Comparison of ENCODE assay signal across 19 cellular contexts in the genomic region with DNA sequence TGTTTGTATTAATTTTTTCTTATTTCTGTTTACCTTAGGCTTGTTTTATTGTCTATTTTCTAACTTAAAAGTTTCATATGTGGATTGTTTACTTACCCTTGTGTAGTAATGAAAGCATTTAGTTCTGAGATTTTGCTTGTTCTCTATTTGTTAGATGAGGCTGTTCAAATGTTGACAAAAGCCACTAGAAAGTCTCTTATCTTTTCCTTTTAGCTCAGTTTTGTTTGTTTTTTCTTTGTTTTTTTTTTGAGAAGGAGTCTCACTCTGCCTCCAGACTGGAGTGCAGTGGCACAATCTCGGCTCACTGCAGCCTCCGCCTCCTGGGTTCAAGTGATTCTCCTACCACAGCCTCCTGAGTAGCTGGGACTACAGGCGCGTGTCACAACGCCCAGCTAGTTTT. TPM values are rescaled to one million over a fixed set of nuclear protein-coding genes. Genes with fewer than 3 reads are reported as not detected.
DNase-seq lines count a peak whose midpoint lies in the region; ATAC-seq, FAIRE-seq and TF ChIP-seq lines count a peak whose summit lies in the region.
"Had no signal": no experiment of that assay in that cellular context is flagged by ENCODE, and none has a peak within 500 bp of the region (broad histone marks: within the 10 kb centered on the region; RNA-seq: fewer than 3 reads in every experiment).

No MANE protein-coding gene starts in this region.

- no peak overlapping the region for H3K27ac Mint-ChIP-seq in activated CD8-positive, alpha-beta memory T cell treated with anti-CD3 and anti-CD28 coated beads, Interleukin-2, amount 10 ng/mL, durations not matched to agents 7 days and 5 days
- H3K27ac Mint-ChIP-seq: CD4-positive, alpha-beta T cell had no signal

- intact Hi-C loops in HepG2 (cut with micrococcal nuclease; ENCODE audit: unreplicated experiment) (no loop called here), cardiac septum (cut with DNase I) (no loop called here), left ventricle myocardium superior (cut with micrococcal nuclease) (no loop called here)

- peak overlapping the region; percentile 64 for H3K27ac ChIP-seq in C4-2B
- no peak overlapping the region for H3K27ac ChIP-seq in HEK293 (ENCODE audit: extremely low read depth, low read depth, low read length)
- peak overlapping the region; percentile 63 for H3K27ac ChIP-seq in VCaP
- no peak overlapping the region for H3K27ac ChIP-seq in HepG2 (ENCODE audit: extremely low read length, insufficient read depth, low read length)
- H3K27ac ChIP-seq: BLaER1 treated with 17β-estradiol and CSF1 and Interleukin-3, amounts not matched to agents 10 nM and 100 nM had no signal

- no peak overlapping the region for H3K4me2 ChIP-seq in HepG2 (ENCODE audit: low read depth, low read length)
- H3K4me2 ChIP-seq: BLaER1 treated with 17β-estradiol and CSF1 and Interleukin-3, amounts not matched to agents 10 nM and 100 nM had no signal

- no peaks in the 10 kb centered on the region for H3K9me3 Mint-ChIP-seq in activated CD8-positive, alpha-beta memory T cell treated with anti-CD3 and anti-CD28 coated beads, Interleukin-2, amount 10 ng/mL, durations not matched to agents 7 days and 5 days (ENCODE audit: low read depth)
- H3K9me3 Mint-ChIP-seq: CD4-positive, alpha-beta T cell; H9 had no signal

- no peaks in the 10 kb centered on the region for H3K4me1 Mint-ChIP-seq in activated CD8-positive, alpha-beta memory T cell treated with anti-CD3 and anti-CD28 coated beads, Interleukin-2, amount 10 ng/mL, durations not matched to agents 7 days and 5 days
- H3K4me1 Mint-ChIP-seq: H9 had no signal

- peak in 1 of 2 experiments; percentile 49; a peak in 1 of 4 replicates for TF ChIP-seq EP300 in HepG2 (IDR thresholded peaks at IDR 0.05; ENCODE audit: low read depth in 2 of 2, low read length in 2 of 2)
- no peak for TF ChIP-seq EP300 in HepG2 (CRISPR knock-in tag; IDR thresholded peaks at IDR 0.05; ENCODE audit: borderline replicate concordance)

- H3K4me1 ChIP-seq in HEK293 (ENCODE audit: control insufficient read depth, insufficient read depth, low read length) (peaks cover 10% of the 10 kb centered on the region; the same call in 1 of the 2 replicates), HepG2 (ENCODE audit: insufficient read depth, low read length) (peaks cover 31% of the 10 kb centered on the region)

- POLR2A ChIA-PET in HEK293 (lab: Yijun Ruan, JAX): no interaction called here
- POLR2A ChIA-PET in HepG2 (lab: Yijun Ruan, JAX): interaction anchor here (0.6 kb wide), 1 partner anchor 79 kb away, joined by 3 read pairs; a partner anchor contains a TSS

- H3K9me3 ChIP-seq in HEK293 (ENCODE audit: control insufficient read depth, insufficient read depth, low read depth, low read length) (no peaks in the 10 kb centered on the region), HepG2 (ENCODE audit: low read length) (no peaks in the 10 kb centered on the region)
- H3K9me3 ChIP-seq: BLaER1 treated with 17β-estradiol and CSF1 and Interleukin-3, amounts not matched to agents 10 nM and 100 nM had no signal

- ATAC-seq in HepG2 (peak; percentile 60; the same call in 2 of the 3 replicates), HG03469 (IDR thresholded peaks at IDR 0.05; ENCODE audit: unreplicated experiment) (no peak), left ventricle myocardium superior (no peak)
- ATAC-seq in activated CD8-positive, alpha-beta memory T cell treated with anti-CD3 and anti-CD28 coated beads, Interleukin-2, amount 10 ng/mL, durations not matched to agents 7 days and 5 days: no peak

- no peak overlapping the region for H2AFZ ChIP-seq in HepG2 (ENCODE audit: low read length)

- peaks cover 21% of the 10 kb centered on the region for H3K36me3 Mint-ChIP-seq in activated CD8-positive, alpha-beta memory T cell treated with anti-CD3 and anti-CD28 coated beads, Interleukin-2, amount 10 ng/mL, durations not matched to agents 7 days and 5 days

- H3K79me2 ChIP-seq in HepG2 (ENCODE audit: insufficient read depth, low read length): peaks cover 36% of the 10 kb centered on the region

- WGBS in HepG2 (ENCODE audit: low lambda C conversion rate): 82% methylated on average over 5 of the region's 5 CpGs

- TF ChIP-seq POLR2A in HepG2 (IDR thresholded peaks at IDR 0.05; ENCODE audit: insufficient read depth in 1 of 2, low read depth in 2 of 2, low read length in 2 of 2): no peak

- no peak overlapping the region for H3K4me3 Mint-ChIP-seq in activated CD8-positive, alpha-beta memory T cell treated with anti-CD3 and anti-CD28 coated beads, Interleukin-2, amount 10 ng/mL, durations not matched to agents 7 days and 5 days
- H3K4me3 Mint-ChIP-seq: CD4-positive, alpha-beta T cell; H9 had no signal

- H3K36me3 ChIP-seq in HEK293 (ENCODE audit: control insufficient read depth in 2 of 2, insufficient read depth in 1 of 2, low read length in 2 of 2) (peaks cover 8 to 33% of the 10 kb centered on the region in 2 experiments), HepG2 (replicated peaks in 1 of 2; ENCODE audit: control insufficient read depth in 1 of 2, insufficient read depth in 2 of 2, low read length in 2 of 2) (peaks cover 4 to 7% of the 10 kb centered on the region in 2 experiments; a peak in 4 of 5 replicates)

- FAIRE-seq in HepG2 (lab: Jason Lieb, UNC): no peak
- FAIRE-seq: GM12891 had no signal

- no peaks in the 10 kb centered on the region for H3K27me3 Mint-ChIP-seq in activated CD8-positive, alpha-beta memory T cell treated with anti-CD3 and anti-CD28 coated beads, Interleukin-2, amount 10 ng/mL, durations not matched to agents 7 days and 5 days
- H3K27me3 Mint-ChIP-seq: CD4-positive, alpha-beta T cell had no signal

- H3K9ac ChIP-seq in HepG2 (ENCODE audit: insufficient read depth, low read depth, low read length): no peak overlapping the region
- H3K9ac ChIP-seq: BLaER1 treated with 17β-estradiol and CSF1 and Interleukin-3, amounts not matched to agents 10 nM and 100 nM had no signal

- BruUV-seq in HepG2 (replicated peaks; lab: Mats Ljungman, UMichigan): no TSS peak

- CTCF ChIA-PET in HEK293 (lab: Yijun Ruan, JAX): no interaction called here
- CTCF ChIA-PET in HepG2 (lab: Yijun Ruan, JAX; ENCODE audit: low intra/inter-chr PET ratio, low total read pairs): no interaction called here
- CTCF ChIA-PET in activated CD8-positive, alpha-beta memory T cell treated with anti-CD3 and anti-CD28 coated beads, Interleukin-2, amount 10 ng/mL, durations not matched to agents 7 days and 5 days (lab: Charles Lee): no interaction called here

- in situ Hi-C loops in HepG2 (cut with HindIII; ENCODE audit: extremely low pct_ligation_motif_present, low pct_unique_long_range_greater_than_20kb): no loop called here

- TF ChIP-seq CTCF in C4-2B (conservative IDR thresholded peaks at IDR 0.05) (no peak), HEK293 (tag by site-specific recombination; IDR thresholded peaks at IDR 0.05) (no peak), VCaP (conservative IDR thresholded peaks at IDR 0.05) (no peak), HepG2 (CRISPR knock-in tag; IDR thresholded peaks at IDR 0.05) (no peak)

- TF ChIP-seq RAD21 in HepG2 (CRISPR knock-in tag; IDR thresholded peaks at IDR 0.05): no peak

- H4K20me1 ChIP-seq in HepG2 (ENCODE audit: insufficient read depth, low read length): peaks cover 25% of the 10 kb centered on the region

- DNase-seq in HepG2 (ENCODE audit: low spot score) (peak; percentile 60), cardiac septum (ENCODE audit: low spot score) (no peak), left ventricle myocardium superior (no peak)
- no peak for DNase-seq in activated CD8-positive, alpha-beta memory T cell treated with anti-CD3 and anti-CD28 coated beads, Interleukin-2, amount 10 ng/mL, durations not matched to agents 7 days and 5 days
- DNase-seq: ACHN; Calu3; CD4-positive, alpha-beta T cell; DMS 273 treated with DMSO at 0.1 percent for 48 hours; DMS79 treated with DMSO at 0.1 percent for 48 hours; EL; GOT3; H9; IMR-90 had no signal

- H3K4me3 ChIP-seq in HEK293 (ENCODE audit: low read depth, low read length) (no peak overlapping the region), HepG2 (replicated peaks in 1 of 3; ENCODE audit: insufficient read depth in 1 of 3, low read depth in 2 of 3, low read length in 3 of 3) (no peak overlapping the region)
- H3K4me3 ChIP-seq: BLaER1 treated with 17β-estradiol and CSF1 and Interleukin-3, amounts not matched to agents 10 nM and 100 nM had no signal

- H3K27me3 ChIP-seq in HepG2 (ENCODE audit: control insufficient read depth in 1 of 2, insufficient read depth in 2 of 2, low read length in 2 of 2): no peaks in the 10 kb centered on the region
- H3K27me3 ChIP-seq: BLaER1 treated with 17β-estradiol and CSF1 and Interleukin-3, amounts not matched to agents 10 nM and 100 nM had no signal

TF ChIP-seq in HepG2, 621 proteins besides CTCF, POLR2A, EP300 and RAD21 (continues in another document):
- TF ChIP-seq PRMT3 (CRISPR knock-in tag; IDR thresholded peaks at IDR 0.05; ENCODE audit: borderline replicate concordance, low read depth) (no peak), MED13 (CRISPR knock-in tag; IDR thresholded peaks at IDR 0.05) (no peak), PHB2 (IDR thresholded peaks at IDR 0.05; ENCODE audit: partially characterized antibody) (no peak)

RNA-seq across cellular contexts. Expression of a gene that starts 30.9 kb away (rescaled TPM):
- total RNA-seq in HepG2 (2016; rRNA removed; fragmentation: Illumina TruSeq; extraction: Trizol) (16.6 and 57.4 TPM in 2 replicates), cardiac septum (44.3 TPM), left ventricle myocardium superior (48.3 TPM)
- total RNA-seq in HepG2 (2016; cell fraction: cytosol; rRNA removed; fragmentation: Illumina TruSeq; extraction: Trizol; ENCODE audit: low read depth): 38.3 and 42.6 TPM in 2 replicates
- total RNA-seq in HepG2 (2016; cell fraction: insoluble cytoplasmic fraction; rRNA removed; fragmentation: Illumina TruSeq; extraction: Trizol): 14.9 and 54.3 TPM in 2 replicates
- total RNA-seq in HepG2 (2016; cell fraction: membrane; rRNA removed; fragmentation: Illumina TruSeq; extraction: Trizol): 17.5 and 20.3 TPM in 2 replicates
- total RNA-seq in HepG2 (2016; cell fraction: nucleus; rRNA removed; fragmentation: Illumina TruSeq; extraction: Trizol): 31.7 and 37.4 TPM in 2 replicates
- polyA plus RNA-seq in HepG2 (2011; rRNA removed): 10.7 and 14.7 TPM in 2 replicates
- 4.1 and 7.6 TPM in 2 replicates for polyA plus RNA-seq in HepG2 (2011; cell fraction: cytosol; rRNA removed)
- 10.2 and 11.9 TPM in 2 replicates for polyA plus RNA-seq in HepG2 (2011; cell fraction: nucleus; rRNA removed)
- polyA plus RNA-seq in HepG2 (2012): 30.6 and 36.5 TPM in 2 replicates
- polyA plus RNA-seq in HepG2 (2016; cell fraction: cytosol; fragmentation: Illumina TruSeq; extraction: Trizol; ENCODE audit: low read depth): 6.5 and 6.6 TPM in 2 replicates
- polyA plus RNA-seq in HepG2 (2016; cell fraction: insoluble cytoplasmic fraction; fragmentation: Illumina TruSeq; extraction: Trizol; ENCODE audit: low read depth): 76.5 and 77.5 TPM in 2 replicates
- 13.3 and 14.6 TPM in 2 replicates for polyA plus RNA-seq in HepG2 (2016; cell fraction: membrane; fragmentation: Illumina TruSeq; extraction: Trizol; ENCODE audit: low read depth)
- polyA plus RNA-seq in HepG2 (2016; cell fraction: nucleus; fragmentation: Illumina TruSeq; extraction: Trizol; ENCODE audit: insufficient read depth, low read depth): 60.5 and 65.0 TPM in 2 replicates
- 5.4 and 7.6 TPM in 2 replicates for polyA minus RNA-seq in HepG2 (2011; rRNA and poly(A)+ RNA removed; ENCODE audit: low replicate concordance)
- 19.3 and 25.3 TPM in 2 replicates for polyA minus RNA-seq in HepG2 (2011; cell fraction: cytosol; rRNA and poly(A)+ RNA removed)
- 29.3 and 32.4 TPM in 2 replicates for polyA minus RNA-seq in HepG2 (2011; cell fraction: nucleus; rRNA and poly(A)+ RNA removed)
- total RNA-seq in activated CD8-positive, alpha-beta memory T cell treated with anti-CD3 and anti-CD28 coated beads, Interleukin-2, amount 10 ng/mL, durations not matched to agents 7 days and 5 days: 10 to 100 TPM; 65.2 to 84.0 TPM

Comparison
In these comparisons a context has a peak if more than half of its experiments do, and no peak if none do; other contexts are left out.
1. H3K27ac ChIP-seq: peak in C4-2B (single experiment) and VCaP (single experiment); none in HEK293 (single experiment) and HepG2 (single experiment).